Comparison of ENCODE assay signal across 10 cellular contexts in the genomic region with DNA sequence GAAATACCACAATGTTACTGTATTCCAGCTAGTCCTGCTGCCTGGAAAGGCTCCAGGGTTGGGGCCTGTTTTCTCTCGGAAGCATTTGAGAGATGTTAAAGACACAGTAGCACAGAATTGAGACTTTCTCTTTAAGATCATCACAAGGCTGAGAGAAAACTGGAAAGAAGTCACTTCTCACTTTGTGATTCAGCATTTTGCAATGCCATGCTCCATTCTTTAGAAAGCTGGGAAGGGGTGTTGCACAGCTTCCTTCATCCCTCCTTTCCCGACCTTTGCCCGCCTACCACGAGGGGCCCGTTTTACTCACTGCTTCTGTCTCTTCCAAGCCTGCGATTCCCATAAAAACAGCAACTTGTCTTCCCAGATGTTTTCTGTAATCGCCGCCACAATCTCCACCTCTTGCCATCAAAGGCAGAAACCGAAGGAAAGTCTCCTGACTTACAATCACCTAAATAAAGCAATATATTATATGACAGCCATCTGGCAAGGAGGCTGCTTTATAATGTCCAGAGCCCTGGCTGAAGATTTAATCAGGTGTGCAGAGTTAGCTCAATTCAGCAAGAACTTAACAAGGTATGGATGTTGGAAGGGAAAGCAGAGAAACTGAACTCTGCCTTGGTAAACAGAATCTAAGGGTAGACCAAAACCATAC. TPM values are rescaled to one million over a fixed set of nuclear protein-coding genes. Genes with fewer than 3 reads are reported as not detected.
DNase-seq lines count a peak whose midpoint lies in the region; ATAC-seq lines count a peak whose summit lies in the region.
"Had no signal": no experiment of that assay in that cellular context is flagged by ENCODE, and none has a peak within 500 bp of the region (broad histone marks: within the 10 kb centered on the region; RNA-seq: fewer than 3 reads in every experiment).

No MANE protein-coding gene starts in this region.

- peak overlapping the region; percentile 19 to 27 for H3K4me3 ChIP-seq in mucosa of rectum (ENCODE audit: low read length in 2 of 2)
- no peak overlapping the region for H3K4me3 ChIP-seq in aorta (ENCODE audit: low read length in 2 of 2)

- H3K9me3 ChIP-seq in mucosa of rectum (ENCODE audit: control insufficient read depth in 2 of 2, low read length in 2 of 2) (no peaks in the 10 kb centered on the region), aorta (ENCODE audit: control insufficient read depth, low read length) (no peaks in the 10 kb centered on the region)

- no peaks in the 10 kb centered on the region for H3K27me3 ChIP-seq in mucosa of rectum (ENCODE audit: control insufficient read depth in 2 of 2, insufficient read depth in 2 of 2, low read length in 2 of 2)
- H3K27me3 ChIP-seq in aorta (ENCODE audit: control insufficient read depth in 1 of 2, insufficient read depth in 2 of 2, low read length in 1 of 2): no peaks in the 10 kb centered on the region

- peak overlapping the region; percentile 1 for H3K27ac Mint-ChIP-seq in activated naive CD8-positive, alpha-beta T cell
- no peak overlapping the region for H3K27ac Mint-ChIP-seq in activated naive CD8-positive, alpha-beta T cell treated with anti-CD3 and anti-CD28 coated beads for 36 hours

- H3K27ac ChIP-seq in mucosa of rectum (ENCODE audit: low read depth in 2 of 2, low read length in 2 of 2): peak overlapping the region; percentile 49 to 65
- H3K27ac ChIP-seq in aorta (ENCODE audit: low read depth in 1 of 2, low read length in 2 of 2): no peak overlapping the region

- DNase-seq in activated naive CD8-positive, alpha-beta T cell treated with anti-CD3 and anti-CD28 coated beads for 36 hours: no peak
- DNase-seq in dedifferentiated amniotic fluid mesenchymal stem cell (ENCODE audit: extremely low spot score): peak; percentile 80
- peak; percentile 74 to 81 for DNase-seq in aorta
- no peak for DNase-seq in SW 1271 (lab: John Stamatoyannopoulos, UW)
- DNase-seq: activated CD4-positive, alpha-beta T cell treated with anti-CD3 and anti-CD28 coated beads, Interleukin-2, amount 50 U/mL, for 48 hours; NCI-H1092 treated with DMSO at 0.1 percent for 48 hours had no signal

- ATAC-seq in aorta (ENCODE audit: low FRiP score): peak; percentile 57
- no peak for ATAC-seq in GM21717 (IDR thresholded peaks at IDR 0.05; ENCODE audit: unreplicated experiment)
- ATAC-seq in HG03108 (IDR thresholded peaks at IDR 0.05; ENCODE audit: unreplicated experiment): no peak

- H3K9me3 Mint-ChIP-seq in activated naive CD8-positive, alpha-beta T cell (ENCODE audit: low read depth): no peaks in the 10 kb centered on the region
- H3K9me3 Mint-ChIP-seq in activated naive CD8-positive, alpha-beta T cell treated with anti-CD3 and anti-CD28 coated beads for 36 hours: no peaks in the 10 kb centered on the region

- H3K4me3 Mint-ChIP-seq in activated naive CD8-positive, alpha-beta T cell: no peak overlapping the region
- no peak overlapping the region for H3K4me3 Mint-ChIP-seq in activated naive CD8-positive, alpha-beta T cell treated with anti-CD3 and anti-CD28 coated beads for 36 hours

- H3K36me3 Mint-ChIP-seq in activated naive CD8-positive, alpha-beta T cell: peaks cover 3% of the 10 kb centered on the region
- peaks cover 1% of the 10 kb centered on the region for H3K36me3 Mint-ChIP-seq in activated naive CD8-positive, alpha-beta T cell treated with anti-CD3 and anti-CD28 coated beads for 36 hours

- H3K27me3 Mint-ChIP-seq in activated naive CD8-positive, alpha-beta T cell: no peaks in the 10 kb centered on the region
- H3K27me3 Mint-ChIP-seq in activated naive CD8-positive, alpha-beta T cell treated with anti-CD3 and anti-CD28 coated beads for 36 hours: no peaks in the 10 kb centered on the region

- intact Hi-C loops in aorta (cut with DNase I): no loop called here

- H3K4me1 ChIP-seq in mucosa of rectum (ENCODE audit: control insufficient read depth in 2 of 2, insufficient read depth in 2 of 2, low read length in 2 of 2) (peaks cover 11 to 23% of the 10 kb centered on the region in 2 donors), aorta (ENCODE audit: control insufficient read depth in 1 of 2, insufficient read depth in 2 of 2, low read length in 2 of 2) (no peaks in the 10 kb centered on the region)

- H3K9ac ChIP-seq in mucosa of rectum (ENCODE audit: low read depth in 1 of 2, low read length in 2 of 2): no peak overlapping the region

- H3K36me3 ChIP-seq in mucosa of rectum (ENCODE audit: control insufficient read depth in 2 of 2, insufficient read depth in 2 of 2, low read length in 2 of 2) (peaks cover 12 to 13% of the 10 kb centered on the region in 2 donors), aorta (ENCODE audit: control insufficient read depth in 1 of 2, insufficient read depth in 2 of 2, low read length in 1 of 2) (no peaks in the 10 kb centered on the region)

- H3K4me1 Mint-ChIP-seq in activated naive CD8-positive, alpha-beta T cell (ENCODE audit: low read depth): no peaks in the 10 kb centered on the region
- peaks cover 4% of the 10 kb centered on the region for H3K4me1 Mint-ChIP-seq in activated naive CD8-positive, alpha-beta T cell treated with anti-CD3 and anti-CD28 coated beads for 36 hours

- WGBS in aorta, 2 donors: 48 to 63% methylated on average over 9 of the region's 9 CpGs

RNA-seq across cellular contexts. Expression of a gene that starts 18.9 kb away (rescaled TPM):
- 10 to 100 TPM; 12.6 to 12.8 TPM for total RNA-seq in activated naive CD8-positive, alpha-beta T cell treated with anti-CD3 and anti-CD28 coated beads for 36 hours
- 10 to 100 TPM; 18.5 to 38.4 TPM for total RNA-seq in aorta
- 10 to 100 TPM in 1 of 2 donors, 1 to 10 TPM in 1; 2.4 to 19.9 TPM for polyA plus RNA-seq in aorta

RNA-seq across cellular contexts. Expression of a gene that starts 44.9 kb away (rescaled TPM):
- 10 to 100 TPM; 91.4 to 93.3 TPM for total RNA-seq in activated naive CD8-positive, alpha-beta T cell treated with anti-CD3 and anti-CD28 coated beads for 36 hours
- 10 to 100 TPM; 16.7 to 22.5 TPM for total RNA-seq in aorta
- polyA plus RNA-seq in aorta: 10 to 100 TPM; 29.4 to 64.2 TPM

Comparison
In these comparisons a context has a peak if more than half of its experiments do, and no peak if none do; other contexts are left out.
1. DNase-seq: peak in dedifferentiated amniotic fluid mesenchymal stem cell (single experiment) and aorta (2 of 2); none in activated naive CD8-positive, alpha-beta T cell treated with anti-CD3 and anti-CD28 coated beads for 36 hours (single experiment) and SW 1271 (0 of 2).
2. H3K27ac ChIP-seq: peak in mucosa of rectum (2 of 2); none in aorta (0 of 2).
3. H3K4me3 ChIP-seq: peak in mucosa of rectum (2 of 2); none in aorta (0 of 2).